Comparison of ENCODE assay signal across 8 cellular contexts in the genomic region with DNA sequence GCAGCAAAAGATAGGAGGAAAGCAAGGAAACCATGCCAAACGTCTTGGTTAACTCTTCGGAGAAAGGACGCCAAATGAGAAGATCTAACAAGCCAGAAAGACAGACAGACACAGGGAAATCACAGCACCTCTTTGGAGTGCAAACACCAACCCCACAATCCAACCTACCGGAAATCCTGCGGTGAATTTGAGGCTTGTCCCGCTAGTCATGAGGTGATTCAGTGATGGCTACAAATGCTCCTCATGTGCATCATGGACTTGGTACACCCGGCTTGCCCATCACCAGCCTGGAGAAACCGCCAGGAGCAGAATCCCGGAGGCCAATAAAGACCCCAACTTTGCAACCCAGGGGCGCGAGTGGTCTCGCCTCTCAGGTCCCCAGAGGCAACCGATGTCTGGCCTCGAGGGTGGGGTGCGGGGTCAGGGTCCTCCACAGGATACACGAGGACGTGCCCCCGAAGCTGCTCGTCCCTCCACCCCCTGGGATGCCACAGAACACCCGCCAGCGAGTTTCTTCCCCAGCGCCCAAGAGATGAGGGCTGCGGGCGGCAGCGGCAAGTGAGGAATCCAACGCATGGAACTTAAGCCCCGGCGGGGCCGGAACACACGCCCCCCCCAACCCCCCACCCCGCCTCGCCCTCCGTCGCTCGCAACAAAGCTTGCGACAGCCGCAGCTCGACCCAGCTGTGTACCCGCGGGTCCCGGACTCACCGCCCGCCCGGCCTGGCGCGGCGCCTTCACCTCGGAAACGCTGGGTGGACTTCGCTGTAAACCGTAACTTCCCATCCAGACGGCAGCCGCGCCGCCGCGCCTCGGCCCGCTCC. TPM values are rescaled to one million over a fixed set of nuclear protein-coding genes. Genes with fewer than 3 reads are reported as not detected.
A peak's percentile ranks its signal among the peaks of the same experiment; 100 is the strongest.
DNase-seq lines count a peak whose midpoint lies in the region; ATAC-seq and TF ChIP-seq lines count a peak whose summit lies in the region.
"Not testable (repeated sequence)": the region's sequence is repeated elsewhere in the genome, so short reads cannot be mapped to it uniquely, and the experiment has no call there.

No MANE protein-coding gene starts in this region.

- POLR2A ChIA-PET in naive thymus-derived CD8-positive, alpha-beta T cell (lab: Charles Lee) = not testable (repeated sequence)

- H3K27ac ChIP-seq in SK-N-MC = not testable (repeated sequence)

- H3K4me3 ChIP-seq in SK-N-MC (peak overlapping the region; percentile 85), fibroblast of the aortic adventitia (ENCODE audit: low read depth, low read length) (peak overlapping the region; percentile 71)

- peaks cover 6 to 14% (median 8%) of the 10 kb centered on the region in 4 donors for H3K4me1 Mint-ChIP-seq in naive thymus-derived CD8-positive, alpha-beta T cell

- ATAC-seq in GM21529 (IDR thresholded peaks at IDR 0.05; ENCODE audit: unreplicated experiment) = peak; percentile 64
- ATAC-seq in HG03460 (IDR thresholded peaks at IDR 0.05; ENCODE audit: unreplicated experiment) = peak; percentile 72
- peak; percentile 78 to 84 for ATAC-seq in naive thymus-derived CD8-positive, alpha-beta T cell

- H3K9ac ChIP-seq in SK-N-MC (ENCODE audit: insufficient read length) = not testable (repeated sequence)

- peaks cover 3 to 18% (median 12%) of the 10 kb centered on the region in 9 donors for H3K9me3 Mint-ChIP-seq in naive thymus-derived CD8-positive, alpha-beta T cell

- not testable (repeated sequence) for TF ChIP-seq CTCF in fibroblast of the aortic adventitia (IDR thresholded peaks at IDR 0.05; ENCODE audit: insufficient read depth, low read length)

- DNase-seq in DMS53 (lab: John Stamatoyannopoulos, UW) = peak; percentile 29
- not testable (repeated sequence) for DNase-seq in SK-N-MC (ENCODE audit: low read depth, low spot score)
- DNase-seq in activated naive CD4-positive, alpha-beta T cell treated with Interleukin-2 at 50 U/mL for 16 hours = peak; percentile 54
- peak; percentile 38 for DNase-seq in fibroblast of the aortic adventitia (ENCODE audit: low read depth)
- peak in 9 of 10 donors; percentile 12 to 64 (median 37) for DNase-seq in naive thymus-derived CD8-positive, alpha-beta T cell
- peak; percentile 24 for DNase-seq in stimulated activated naive CD4-positive, alpha-beta T cell treated with Interleukin-2 at 50 U/mL for 16 hours (lab: John Stamatoyannopoulos, UW)

- not testable (repeated sequence) for H3K9me3 ChIP-seq in SK-N-MC (ENCODE audit: low read depth, low read length)

- H3K27me3 Mint-ChIP-seq in naive thymus-derived CD8-positive, alpha-beta T cell = peaks cover 23 to 30% (median 26%) of the 10 kb centered on the region in 5 donors

- H3K4me3 Mint-ChIP-seq in naive thymus-derived CD8-positive, alpha-beta T cell = peak overlapping the region; percentile 91 to 99 (median 97)

- H3K36me3 Mint-ChIP-seq in naive thymus-derived CD8-positive, alpha-beta T cell = peaks cover 4 to 10% (median 8%) of the 10 kb centered on the region in 3 donors

- peak overlapping the region; percentile 36 to 96 (median 86) for H3K27ac Mint-ChIP-seq in naive thymus-derived CD8-positive, alpha-beta T cell

- H3K36me3 ChIP-seq in SK-N-MC (ENCODE audit: insufficient read depth, low read length) = not testable (repeated sequence)

RNA-seq across cellular contexts. Expression of a gene that starts 0.6 kb away (rescaled TPM):
- 1.8 and 2.1 TPM in 2 replicates for total RNA-seq in fibroblast of the aortic adventitia (ENCODE audit: low replicate concordance)
- total RNA-seq in naive thymus-derived CD8-positive, alpha-beta T cell = 1 to 10 TPM; 3.3 to 3.8 TPM
- polyA plus RNA-seq in naive thymus-derived CD8-positive, alpha-beta T cell = 1 to 10 TPM in 1 of 3 donors, under 1 TPM in 2; 0.05 to 1.1 (median 0.12) TPM
